8 cellular contexts compared by ENCODE assay signal in the genomic region with DNA sequence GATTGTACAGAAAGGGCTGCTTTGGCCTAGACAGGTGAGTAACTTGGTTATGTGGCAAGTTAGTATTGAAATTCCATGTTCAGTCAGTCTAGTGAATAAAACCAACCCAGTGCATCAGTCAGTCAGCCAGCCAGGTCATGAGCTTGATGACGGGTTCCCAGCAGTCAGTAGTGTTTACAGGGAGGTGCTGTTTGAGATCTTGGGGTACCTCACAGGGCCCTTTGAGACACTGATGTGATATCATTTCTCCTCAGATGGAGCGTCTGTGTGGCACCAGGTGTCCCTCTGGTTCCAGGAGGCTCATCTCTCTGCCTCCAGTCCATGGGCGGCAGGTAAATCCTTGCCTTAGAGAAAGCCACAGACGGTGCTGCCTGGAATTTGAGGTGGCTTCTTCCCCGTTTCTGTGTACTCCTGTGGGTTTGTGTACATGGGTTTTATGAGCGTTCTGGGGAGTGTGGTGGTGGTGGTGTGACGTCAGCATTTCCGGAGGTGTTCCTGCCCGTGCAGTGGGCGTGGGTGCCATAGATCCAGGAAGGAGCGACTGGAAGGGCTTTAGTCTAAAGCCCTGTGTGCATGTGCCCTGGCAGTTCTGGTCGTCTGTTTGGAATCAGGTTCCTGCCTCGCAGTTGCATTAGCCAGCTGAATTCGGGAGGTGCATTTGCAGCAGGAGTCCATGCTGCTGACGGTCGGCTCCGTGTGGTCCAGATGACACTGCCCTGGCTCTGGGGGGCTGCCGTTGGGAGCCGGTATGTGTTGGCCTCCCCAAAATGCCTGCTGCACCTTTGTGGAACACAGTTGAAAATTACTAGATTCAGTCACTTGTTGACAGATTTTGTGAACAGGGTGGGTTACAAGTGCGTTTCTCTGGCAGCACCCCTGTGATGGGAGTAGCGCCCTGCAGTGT. TPM values are rescaled to one million over a fixed set of nuclear protein-coding genes. Genes with fewer than 3 reads are reported as not detected.
A peak's percentile ranks its signal among the peaks of the same experiment; 100 is the strongest.
DNase-seq lines count a peak whose midpoint lies in the region; ATAC-seq and TF ChIP-seq lines count a peak whose summit lies in the region.

No MANE protein-coding gene starts in this region.

- DNase-seq in AML-193 (lab: John Stamatoyannopoulos, UW) (peak; percentile 50 to 57), PC-9 (no peak), upper lobe of right lung (no peak)
- peak; percentile 31 for DNase-seq in activated naive CD4-positive, alpha-beta T cell treated with anti-CD3 and anti-CD28 coated beads, Interleukin-2, amount 50 U/mL, for 16 hours

- peaks cover 22% of the 10 kb centered on the region for H3K4me1 ChIP-seq in PC-9 (replicated peaks; ENCODE audit: insufficient read depth)
- peaks cover 26% of the 10 kb centered on the region for H3K4me1 ChIP-seq in upper lobe of right lung

- ATAC-seq in HG02642 (IDR thresholded peaks at IDR 0.05; ENCODE audit: poor library complexity, unreplicated experiment), result no peak
- ATAC-seq in GM18907 (IDR thresholded peaks at IDR 0.05; ENCODE audit: unreplicated experiment), result no peak
- no peak for ATAC-seq in HG03095 (IDR thresholded peaks at IDR 0.05; ENCODE audit: unreplicated experiment)
- no peak for ATAC-seq in upper lobe of right lung

- H3K4me2 ChIP-seq in PC-9, result peak overlapping the region; percentile 99

- intact Hi-C loops in PC-9 (cut with micrococcal nuclease; ENCODE audit: unreplicated experiment), result loop anchor here (2.0 kb wide), 1 partner anchor 283 kb away; a partner anchor contains a TSS
- intact Hi-C loops in upper lobe of right lung (cut with DNase I), result no loop called here

- peaks cover 6% of the 10 kb centered on the region for H3K36me3 Mint-ChIP-seq in nephron (ENCODE audit: low read depth)

- H3K27me3 ChIP-seq in PC-9 (ENCODE audit: insufficient read depth, low read depth) (no peaks in the 10 kb centered on the region), upper lobe of right lung (no peaks in the 10 kb centered on the region)

- H3K27me3 Mint-ChIP-seq in nephron (ENCODE audit: low read depth), result no peaks in the 10 kb centered on the region

- peaks cover 8% of the 10 kb centered on the region for H3F3A ChIP-seq in PC-9 (ENCODE audit: insufficient read depth, low read depth)

- H3K4me1 Mint-ChIP-seq in nephron, result peaks cover 21% of the 10 kb centered on the region

- H4K20me1 ChIP-seq in PC-9 (ENCODE audit: insufficient read depth), result peaks cover 54% of the 10 kb centered on the region

- BruUV-seq in PC-9 (replicated peaks; lab: Mats Ljungman, UMichigan), result no TSS peak

- no peaks in the 10 kb centered on the region for H3K9me2 ChIP-seq in PC-9 (ENCODE audit: insufficient read depth)

- H3K27ac ChIP-seq in PC-9 (no peak overlapping the region), upper lobe of right lung (no peak overlapping the region)

- no peaks in the 10 kb centered on the region for H3K9me3 Mint-ChIP-seq in nephron

- CTCF ChIA-PET in PC-9 (lab: Charles Lee), result no interaction called here

- peak overlapping the region; percentile 63; the same call in 1 of the 2 replicates for H3K4me3 ChIP-seq in PC-9
- no peak overlapping the region for H3K4me3 ChIP-seq in upper lobe of right lung

- POLR2A ChIA-PET in PC-9 (lab: Charles Lee; ENCODE audit: unreplicated experiment), result no interaction called here

- peak overlapping the region; percentile 83 to 91 (median 90) for H3K4me3 Mint-ChIP-seq in nephron

- H3K9me3 ChIP-seq in PC-9 (ENCODE audit: insufficient read depth, low read depth), result no peaks in the 10 kb centered on the region; the same call in 1 of the 2 replicates
- no peaks in the 10 kb centered on the region for H3K9me3 ChIP-seq in upper lobe of right lung

- H3K27ac Mint-ChIP-seq in nephron, result no peak overlapping the region

- H2AFZ ChIP-seq in PC-9, result no peak overlapping the region

- H3K36me3 ChIP-seq in PC-9 (ENCODE audit: low read depth) (peaks cover 5% of the 10 kb centered on the region; the same call in 1 of the 2 replicates), upper lobe of right lung (no peaks in the 10 kb centered on the region)

- TF ChIP-seq CTCF in PC-9 (conservative IDR thresholded peaks at IDR 0.05) (no peak), nephron (IDR thresholded peaks at IDR 0.05; ENCODE audit: unreplicated experiment in 3 of 3) (no peak), upper lobe of right lung (IDR thresholded peaks at IDR 0.05) (no peak)

- peaks cover 83% of the 10 kb centered on the region for H3K79me2 ChIP-seq in PC-9 (ENCODE audit: low read depth)

RNA-seq across cellular contexts. Expression of a gene that starts 2.1 kb away (rescaled TPM):
- total RNA-seq in PC-9 (2021) (16.0 and 18.6 TPM in 2 replicates), upper lobe of right lung (23.0 TPM)

Comparison
In these comparisons a context has a peak if more than half of its experiments do, and no peak if none do; other contexts are left out.
1. DNase-seq: peak in AML-193 (2 of 2) and activated naive CD4-positive, alpha-beta T cell treated with anti-CD3 and anti-CD28 coated beads, Interleukin-2, amount 50 U/mL, for 16 hours (single experiment); none in PC-9 (0 of 2) and upper lobe of right lung (single experiment).